26 cellular contexts compared by ENCODE assay signal in genomic region chr12:114499338-114499737, GRCh38.
"Had no signal": no experiment of that assay in that cellular context is flagged by ENCODE, and none has a peak within 500 bp of the region (broad histone marks: within the 10 kb centered on the region; RNA-seq: fewer than 3 reads in every experiment).

No MANE protein-coding gene starts in this region.

- H3K9me3 Mint-ChIP-seq: activated T-cell treated with anti-CD3 and anti-CD28 coated beads, Interleukin-2, amount 50 U/mL, for 4 hours; activated T-helper 2 cell treated with anti-CD3 and anti-CD28 coated beads, Interferon-gamma antibody, Interleukin-2, Interleukin-4, amounts not matched to agents 10 μg/mL and 5 μg/mL and 100 μg/mL, durations not matched to agents 14 hours and 24 hours and 36 hours; endodermal cell; natural killer cell treated with Interleukin-12 subunit alpha and Interleukin-12 subunit beta and Interleukin-15 and Interleukin-18, amount 100 ng/mL, for 72 hours; stimulated activated naive B cell treated with anti-CD40 and anti-IgM and Interleukin-4, amounts not matched to agents 10 μg/mL and 1 μg/mL and 100 μg/mL, for 72 hours; T-helper 1 cell treated with Interleukin-12 subunit alpha and Interleukin-12 subunit beta and Interleukin-4 antibody, amounts not matched to agents 30 μg/mL and 1 μg/mL, for 36 hours; WTC11 had no signal

- H3K79me2 ChIP-seq: hepatocyte had no signal

- H3K9me3 ChIP-seq: adrenal gland, esophagus squamous epithelium, ovary, vagina had no signal

- H3K27ac ChIP-seq: adrenal gland, esophagus squamous epithelium, hepatocyte, ovary, vagina had no signal

- H3K36me3 ChIP-seq: adrenal gland, esophagus squamous epithelium, ovary, vagina had no signal

- H3K4me3 ChIP-seq: adrenal gland, esophagus squamous epithelium, hepatocyte, ovary, smooth muscle cell, vagina had no signal

- DNase-seq: activated CD4-positive, alpha-beta T cell treated with anti-CD3 and anti-CD28 coated beads for 36 hours; activated CD4-positive, alpha-beta T cell treated with anti-CD3 and anti-CD28 coated beads, Interleukin-2, amount 50 U/mL, for 4 hours; activated CD8-positive, alpha-beta memory T cell treated with anti-CD3 and anti-CD28 coated beads, Interleukin-2, amount 50 U/mL, for 48 hours; activated naive CD4-positive, alpha-beta T cell; activated T-cell treated with anti-CD3 and anti-CD28 coated beads, Interleukin-2, amount 50 U/mL, for 4 hours; adrenal gland; cortex of kidney; endodermal cell; esophagus squamous epithelium; immature natural killer cell; midbrain; ovary; stimulated activated CD4-positive, alpha-beta T cell treated with anti-CD3 and anti-CD28 coated beads, Interleukin-15, amount 100 ng/mL, for 24 hours; stimulated activated naive B cell treated with anti-CD40 and anti-IgM and Interleukin-4, amounts not matched to agents 10 μg/mL and 1 μg/mL and 100 μg/mL, for 72 hours; T1000; trophoblast cell had no signal

- H3K27ac Mint-ChIP-seq: activated CD4-positive, alpha-beta T cell treated with anti-CD3 and anti-CD28 coated beads for 36 hours; activated naive CD8-positive, alpha-beta T cell; activated T-helper 2 cell treated with anti-CD3 and anti-CD28 coated beads, Interferon-gamma antibody, Interleukin-2, Interleukin-4, amounts not matched to agents 10 μg/mL and 5 μg/mL and 100 μg/mL, durations not matched to agents 14 hours and 24 hours and 36 hours; endodermal cell; immature natural killer cell; natural killer cell treated with Interleukin-12 subunit alpha and Interleukin-12 subunit beta and Interleukin-15 and Interleukin-18, amount 100 ng/mL, for 72 hours; stimulated activated naive B cell treated with anti-CD40 and anti-IgM and Interleukin-4, amounts not matched to agents 10 μg/mL and 1 μg/mL and 100 μg/mL, for 72 hours; T-helper 1 cell treated with Interleukin-12 subunit alpha and Interleukin-12 subunit beta and Interleukin-4 antibody, amounts not matched to agents 30 μg/mL and 1 μg/mL, for 36 hours; WTC11 had no signal

- H3K4me1 Mint-ChIP-seq: activated CD4-positive, alpha-beta T cell treated with anti-CD3 and anti-CD28 coated beads for 36 hours; immature natural killer cell; stimulated activated naive B cell treated with anti-CD40 and anti-IgM and Interleukin-4, amounts not matched to agents 10 μg/mL and 1 μg/mL and 100 μg/mL, for 72 hours had no signal

- FAIRE-seq: bronchial epithelial cell had no signal

- ATAC-seq: activated CD4-positive, alpha-beta T cell treated with anti-CD3 and anti-CD28 coated beads for 36 hours; activated T-cell treated with anti-CD3 and anti-CD28 coated beads, Interleukin-2, amount 50 U/mL, for 4 hours; natural killer cell treated with Interleukin-12 subunit alpha and Interleukin-12 subunit beta and Interleukin-15 and Interleukin-18, amount 100 ng/mL, for 72 hours; sciatic nerve; stimulated activated naive B cell treated with anti-CD40 and anti-IgM and Interleukin-4, amounts not matched to agents 10 μg/mL and 1 μg/mL and 100 μg/mL, for 72 hours; WTC11 had no signal

- H3K36me3 Mint-ChIP-seq: activated naive CD8-positive, alpha-beta T cell; immature natural killer cell; natural killer cell treated with Interleukin-12 subunit alpha and Interleukin-12 subunit beta and Interleukin-15 and Interleukin-18, amount 100 ng/mL, for 72 hours; stimulated activated naive B cell treated with anti-CD40 and anti-IgM and Interleukin-4, amounts not matched to agents 10 μg/mL and 1 μg/mL and 100 μg/mL, for 72 hours; WTC11 had no signal

- H3K27me3 ChIP-seq: ovary, vagina had no signal

- H3K4me2 ChIP-seq: hepatocyte, smooth muscle cell had no signal

- H3K4me3 Mint-ChIP-seq: activated CD4-positive, alpha-beta T cell treated with anti-CD3 and anti-CD28 coated beads for 36 hours; activated naive CD8-positive, alpha-beta T cell; activated T-cell treated with anti-CD3 and anti-CD28 coated beads, Interleukin-2, amount 50 U/mL, for 4 hours; endodermal cell; immature natural killer cell; natural killer cell treated with Interleukin-12 subunit alpha and Interleukin-12 subunit beta and Interleukin-15 and Interleukin-18, amount 100 ng/mL, for 72 hours; stimulated activated naive B cell treated with anti-CD40 and anti-IgM and Interleukin-4, amounts not matched to agents 10 μg/mL and 1 μg/mL and 100 μg/mL, for 72 hours; T-helper 1 cell treated with Interleukin-12 subunit alpha and Interleukin-12 subunit beta and Interleukin-4 antibody, amounts not matched to agents 30 μg/mL and 1 μg/mL, for 36 hours; WTC11 had no signal

- H2AFZ ChIP-seq: hepatocyte had no signal

- H3K4me1 ChIP-seq: adrenal gland, esophagus squamous epithelium, vagina had no signal
